ENCODE assay signal across 17 cellular contexts in the genomic region with DNA sequence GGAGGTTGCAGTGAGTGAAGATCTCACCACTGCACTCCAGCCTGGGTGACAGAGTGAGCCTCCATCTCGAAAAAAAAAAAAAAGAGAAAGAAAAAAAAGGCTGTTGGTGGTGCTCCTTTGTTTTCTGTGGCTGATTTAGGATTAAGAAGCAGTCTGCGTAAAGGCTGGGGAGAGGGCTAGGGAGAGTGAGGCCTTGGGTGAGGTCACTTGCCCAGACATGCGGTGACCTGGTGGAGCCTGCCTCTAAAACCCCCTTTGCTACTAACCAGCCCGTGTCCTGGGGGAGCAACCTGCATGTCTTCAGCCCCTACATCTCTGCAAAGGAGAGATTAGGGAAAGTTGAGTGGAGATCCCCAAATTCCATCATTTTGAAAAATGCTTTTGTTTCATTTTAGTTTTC. TPM values are rescaled to one million over a fixed set of nuclear protein-coding genes. Genes with fewer than 3 reads are reported as not detected.
DNase-seq lines count a peak whose midpoint lies in the region; ATAC-seq and TF ChIP-seq lines count a peak whose summit lies in the region.
"Had no signal": no experiment of that assay in that cellular context is flagged by ENCODE, and none has a peak within 500 bp of the region (broad histone marks: within the 10 kb centered on the region; RNA-seq: fewer than 3 reads in every experiment).

No MANE protein-coding gene starts in this region.

- no peak overlapping the region for H3K4me3 Mint-ChIP-seq in T-cell

- H3K4me1 ChIP-seq in NT2/D1 (ENCODE audit: insufficient read depth, insufficient read length) (no peaks in the 10 kb centered on the region), trophoblast cell (ENCODE audit: control insufficient read depth in 1 of 2, insufficient read depth in 2 of 2, low read length in 2 of 2) (peaks cover 0 to 2% of the 10 kb centered on the region in 2 experiments), foreskin keratinocyte (no peaks in the 10 kb centered on the region)

- H3K9ac ChIP-seq in NT2/D1 (ENCODE audit: insufficient read length, low read depth): peak overlapping the region; percentile 4
- H3K9ac ChIP-seq in trophoblast cell (ENCODE audit: low read length): no peak overlapping the region
- H3K9ac ChIP-seq: KMS-11 had no signal

- H3K9me3 ChIP-seq in NT2/D1 (ENCODE audit: insufficient read depth, low read length): peaks cover 4% of the 10 kb centered on the region; the same call in 1 of the 2 replicates
- H3K9me3 ChIP-seq in trophoblast cell (ENCODE audit: insufficient read depth, low read depth, low read length): no peaks in the 10 kb centered on the region
- H3K9me3 ChIP-seq: MG63, Peyer's patch had no signal

- H3K4me1 Mint-ChIP-seq in T-cell: peaks cover 4 to 7% (median 6%) of the 10 kb centered on the region in 3 donors

- H4K91ac ChIP-seq in trophoblast cell (ENCODE audit: low read depth, low read length): peak overlapping the region; percentile 28

- peak overlapping the region; percentile 66 for H2BK5ac ChIP-seq in trophoblast cell (ENCODE audit: low read depth, low read length, poor library complexity)

- no peak overlapping the region for H3K4ac ChIP-seq in trophoblast cell (ENCODE audit: low read depth, low read length)

- peak overlapping the region; percentile 59 for H3K14ac ChIP-seq in trophoblast cell (ENCODE audit: low read length)

- H4K12ac ChIP-seq in trophoblast cell (ENCODE audit: low read depth, low read length): peak overlapping the region; percentile 90

- peak; percentile 25 for DNase-seq in GM13977 (ENCODE audit: low spot score)
- no peak for DNase-seq in NT2/D1 (ENCODE audit: low read depth, low spot score)
- DNase-seq in islet precursor cell: peak; percentile 35
- no peak for DNase-seq in trophoblast cell
- DNase-seq in left colon: no peak
- no peak for DNase-seq in foreskin keratinocyte
- DNase-seq in T-cell: no peak
- DNase-seq: C1 segment of cervical spinal cord, HCEC 1CT, NCI-H1092 treated with DMSO at 0.1 percent for 48 hours, NCI-H1694, NCI-H524, Peyer's patch had no signal

- TF ChIP-seq CTCF in GM13977 (IDR thresholded peaks at IDR 0.05; ENCODE audit: extremely low read depth, insufficient read depth, missing control alignments) (no peak), foreskin keratinocyte (conservative IDR thresholded peaks at IDR 0.05) (no peak)

- no peaks in the 10 kb centered on the region for H3K36me3 ChIP-seq in NT2/D1 (ENCODE audit: insufficient read depth, insufficient read length, low read length)
- no peaks in the 10 kb centered on the region for H3K36me3 ChIP-seq in trophoblast cell (ENCODE audit: control insufficient read depth in 1 of 2, insufficient read depth in 2 of 2, low read length in 2 of 2)
- H3K36me3 ChIP-seq: MG63, Peyer's patch had no signal

- peaks cover 2% of the 10 kb centered on the region for H3K79me1 ChIP-seq in trophoblast cell (ENCODE audit: low read length)

- H3K23ac ChIP-seq in trophoblast cell (ENCODE audit: low read length): no peak overlapping the region

- H2AFZ ChIP-seq in trophoblast cell (ENCODE audit: insufficient read depth, low read length, poor library complexity): peak overlapping the region; percentile 25

- no peak for ATAC-seq in left colon
- no peak for ATAC-seq in HG03108 (IDR thresholded peaks at IDR 0.05; ENCODE audit: unreplicated experiment)
- no peak for ATAC-seq in foreskin keratinocyte
- ATAC-seq in T-cell (replicated peaks in 1 of 4): no peak

- H3K79me2 ChIP-seq in trophoblast cell (ENCODE audit: control insufficient read depth, insufficient read depth, low read length, poor library complexity): no peaks in the 10 kb centered on the region

- H2AK5ac ChIP-seq in trophoblast cell (ENCODE audit: low read length): no peak overlapping the region

- intact Hi-C loops in left colon (cut with DNase I, micrococcal nuclease): no loop called here

- POLR2A ChIA-PET in T-cell (lab: Charles Lee): no interaction called here

- no peaks in the 10 kb centered on the region for H3K36me3 Mint-ChIP-seq in T-cell

- in situ Hi-C loops in GM13977 (cut with MboI; ENCODE audit: low pct_unique_long_range_greater_than_20kb, low sequenced_read_pairs, unreplicated experiment): no loop called here

- peaks cover 9 to 10% of the 10 kb centered on the region in 2 donors for H3K27me3 Mint-ChIP-seq in T-cell

- no peak overlapping the region for H3K4me2 ChIP-seq in trophoblast cell (ENCODE audit: low read length)
- H3K4me2 ChIP-seq: KMS-11 had no signal

- H3K27me3 ChIP-seq in NT2/D1 (ENCODE audit: insufficient read depth, insufficient read length): no peaks in the 10 kb centered on the region
- H3K27me3 ChIP-seq in trophoblast cell (ENCODE audit: insufficient read depth, low read length): no peaks in the 10 kb centered on the region
- H3K27me3 ChIP-seq in foreskin keratinocyte: no peaks in the 10 kb centered on the region
- H3K27me3 ChIP-seq: MG63, Peyer's patch had no signal

- H2BK120ac ChIP-seq in trophoblast cell (ENCODE audit: insufficient read depth, low read length, poor library complexity): peak overlapping the region; percentile 79

- no CpG with 5 or more reads among the region's 4 CpGs for WGBS in trophoblast cell (ENCODE audit: extremely low coverage, insufficient coverage, insufficient read length)

- no peaks in the 10 kb centered on the region for H3K9me3 Mint-ChIP-seq in T-cell

- no peak overlapping the region for H3K27ac Mint-ChIP-seq in T-cell

- CTCF ChIA-PET in T-cell (lab: Charles Lee): no interaction called here

- H3K27ac ChIP-seq in trophoblast cell (ENCODE audit: low read depth, low read length) (no peak overlapping the region), foreskin keratinocyte (no peak overlapping the region)
- H3K27ac ChIP-seq: KMS-11, Peyer's patch had no signal

- H3K4me3 ChIP-seq in NT2/D1 (ENCODE audit: insufficient read length, low read depth) (no peak overlapping the region), trophoblast cell (ENCODE audit: low read depth, low read length) (no peak overlapping the region)
- H3K4me3 ChIP-seq: MG63, Peyer's patch, SK-N-MC had no signal

- H3K18ac ChIP-seq in trophoblast cell (ENCODE audit: low read length): peak overlapping the region; percentile 72

- peak overlapping the region; percentile 91 for H4K8ac ChIP-seq in trophoblast cell (ENCODE audit: low read depth, low read length)

- no peak overlapping the region for H2BK12ac ChIP-seq in trophoblast cell (ENCODE audit: low read length)

RNA-seq across cellular contexts. Expression of gene RALBP1, which starts 39.1 kb away (rescaled TPM):
- polyA plus RNA-seq in trophoblast cell (2013): 151 and 171 TPM in 2 replicates
- total RNA-seq in left colon (10 to 100 TPM; 59.4 to 70.4 TPM), foreskin keratinocyte (54.2 and 59.3 TPM in 2 replicates), T-cell (10 to 100 TPM; 21.6 to 42.7 (median 41.5) TPM)
- polyA plus RNA-seq in foreskin keratinocyte: 30.3 and 33.8 TPM in 2 replicates

Comparison
In these comparisons a context has a peak if more than half of its experiments do, and no peak if none do; other contexts are left out.
1. DNase-seq: peak in GM13977 (single experiment) and islet precursor cell (single experiment); none in NT2/D1 (single experiment), trophoblast cell (0 of 2), left colon (0 of 2), foreskin keratinocyte (0 of 2) and T-cell (0 of 34).